Comparison of ENCODE assay signal across 24 cellular contexts in the genomic region with DNA sequence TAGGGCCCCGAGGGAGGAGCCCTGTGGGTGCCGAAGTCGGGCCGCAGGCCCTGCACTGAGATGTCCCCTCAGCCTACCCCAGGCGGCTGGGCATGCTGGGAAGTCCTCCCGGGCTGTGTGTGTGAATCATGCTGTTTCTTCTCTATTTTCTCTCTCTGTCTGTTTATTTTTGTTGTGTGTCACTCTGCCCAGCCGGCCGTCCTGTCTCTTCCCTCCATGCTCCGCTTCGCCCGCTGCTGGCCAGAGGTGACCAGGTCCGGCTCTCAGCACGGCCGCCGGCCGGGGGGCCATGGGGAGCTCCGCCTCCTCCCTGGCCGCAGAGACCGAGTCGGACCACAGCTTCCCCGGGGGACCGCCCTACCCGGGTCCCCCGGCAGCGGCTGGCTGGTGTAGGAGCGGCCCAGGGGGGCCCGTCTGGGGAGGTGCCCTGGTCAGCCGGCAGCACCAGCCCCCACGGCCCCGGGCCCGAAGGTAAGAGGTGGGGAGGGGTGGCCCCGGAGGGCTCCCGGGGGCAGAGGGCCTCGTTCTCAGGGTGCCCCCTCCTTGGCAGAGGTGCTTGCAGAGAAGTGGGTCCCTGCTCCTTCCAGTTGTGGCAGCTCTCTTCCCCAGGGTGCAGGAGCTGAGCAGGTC. TPM values are rescaled to one million over a fixed set of nuclear protein-coding genes. Genes with fewer than 3 reads are reported as not detected.
DNase-seq lines count a peak whose midpoint lies in the region; ATAC-seq, FAIRE-seq and TF ChIP-seq lines count a peak whose summit lies in the region.
"Had no signal": no experiment of that assay in that cellular context is flagged by ENCODE, and none has a peak within 500 bp of the region (broad histone marks: within the 10 kb centered on the region; RNA-seq: fewer than 3 reads in every experiment).

No MANE protein-coding gene starts in this region.

- H3K9me3 ChIP-seq in astrocyte (ENCODE audit: insufficient read depth, low read depth, low read length) (no peaks in the 10 kb centered on the region), BE2C (no peaks in the 10 kb centered on the region; the same call in 1 of the 2 replicates), mammary epithelial cell (replicated peaks; ENCODE audit: insufficient read depth, low read length) (no peaks in the 10 kb centered on the region)
- H3K9me3 ChIP-seq: tibial artery had no signal

- peaks cover 2% of the 10 kb centered on the region for H3K36me3 Mint-ChIP-seq in astrocyte (ENCODE audit: low read depth, unreplicated experiment)
- H3K36me3 Mint-ChIP-seq: T-cell had no signal

- H4K20me1 ChIP-seq in astrocyte (ENCODE audit: insufficient read depth, low read length): peaks cover 94% of the 10 kb centered on the region
- H4K20me1 ChIP-seq in mammary epithelial cell (ENCODE audit: insufficient read depth, low read length): peaks cover 15% of the 10 kb centered on the region

- no peak for DNase-seq in stimulated activated naive CD8-positive, alpha-beta T cell treated with anti-CD3 and anti-CD28 coated beads, Interleukin-15, amount 100 ng/mL, for 72 hours
- DNase-seq in stimulated activated naive CD8-positive, alpha-beta T cell treated with anti-CD3 and anti-CD28 coated beads, Interleukin-15, Interleukin-2, amounts not matched to agents 100 U/mL and 50 U/mL, for 24 hours: no peak
- DNase-seq in astrocyte (ENCODE audit: low read depth): peak; percentile 66
- peak; percentile 49 to 61 for DNase-seq in foreskin fibroblast
- no peak for DNase-seq in BE2C
- DNase-seq in stimulated activated CD4-positive, alpha-beta T cell treated with anti-CD3 and anti-CD28 coated beads, Interleukin-2, amount 100 ng/mL, for 24 hours: no peak
- no peak for DNase-seq in cardiac septum (ENCODE audit: low spot score)
- no peak for DNase-seq in mammary epithelial cell
- DNase-seq: activated naive CD4-positive, alpha-beta T cell treated with anti-CD3 and anti-CD28 coated beads, Interleukin-2, amount 10 ng/mL, durations not matched to agents 7 days and 5 days; CD4-positive, alpha-beta T cell; effector CD4-positive, alpha-beta T cell; naive thymus-derived CD4-positive, alpha-beta T cell; NCI-H2029; NCI-H446 treated with DMSO at 0.1 percent for 48 hours; Right ventricle myocardium superior; T-cell; tibial artery had no signal

- peaks cover 4% of the 10 kb centered on the region for H3K4me1 Mint-ChIP-seq in stimulated activated naive CD8-positive, alpha-beta T cell treated with anti-CD3 and anti-CD28 coated beads, Interleukin-15, amount 100 ng/mL, for 72 hours
- no peaks in the 10 kb centered on the region for H3K4me1 Mint-ChIP-seq in astrocyte (ENCODE audit: low read depth, unreplicated experiment)
- H3K4me1 Mint-ChIP-seq: IgD-negative memory B cell had no signal

- H2AFZ ChIP-seq in astrocyte (ENCODE audit: low read depth, low read length): no peak overlapping the region
- no peak overlapping the region for H2AFZ ChIP-seq in mammary epithelial cell (ENCODE audit: low read depth, low read length)

- in situ Hi-C loops in mammary epithelial cell (cut with MboI; ENCODE audit: low sequenced_read_pairs in 2 of 2): no loop called here

- dilution Hi-C loops in mammary epithelial cell (cut with HindIII; ENCODE audit: low sequenced_read_pairs): no loop called here

- H3K27ac ChIP-seq in astrocyte (ENCODE audit: low read depth, low read length) (peak overlapping the region; percentile 66), mammary epithelial cell (ENCODE audit: insufficient read depth, low read depth, low read length) (no peak overlapping the region)
- H3K27ac ChIP-seq: tibial artery had no signal

- FAIRE-seq in astrocyte (lab: Jason Lieb, UNC): no peak
- FAIRE-seq: A204.1, bronchial epithelial cell, GM18507, keratinocyte had no signal

- peak; percentile 55 for ATAC-seq in stimulated activated naive CD8-positive, alpha-beta T cell treated with anti-CD3 and anti-CD28 coated beads, Interleukin-15, amount 100 ng/mL, for 72 hours
- no peak for ATAC-seq in stimulated activated naive CD8-positive, alpha-beta T cell treated with anti-CD3 and anti-CD28 coated beads, Interleukin-15, Interleukin-2, amounts not matched to agents 100 U/mL and 50 U/mL, for 24 hours
- ATAC-seq: esophagus mucosa; naive thymus-derived CD4-positive, alpha-beta T cell; T-cell had no signal

- H3K4me1 ChIP-seq in astrocyte (ENCODE audit: insufficient read depth, low read length) (peaks cover 27% of the 10 kb centered on the region), BE2C (peaks cover 9% of the 10 kb centered on the region), mammary epithelial cell (ENCODE audit: insufficient read depth, low read length) (peaks cover 11% of the 10 kb centered on the region)

- H3K9ac ChIP-seq in astrocyte (ENCODE audit: low read length): peak overlapping the region; percentile 57
- no peak overlapping the region for H3K9ac ChIP-seq in mammary epithelial cell (ENCODE audit: insufficient read depth, low read length)

- TF ChIP-seq CTCF in astrocyte (IDR thresholded peaks at IDR 0.05; ENCODE audit: insufficient read depth, low read depth, low read length): no peak
- TF ChIP-seq CTCF in foreskin fibroblast (IDR thresholded peaks at IDR 0.05; ENCODE audit: low read depth, low read length): no peak
- TF ChIP-seq CTCF in BE2C (IDR thresholded peaks at IDR 0.05; ENCODE audit: low read depth, low read length): no peak
- TF ChIP-seq CTCF in mammary epithelial cell (conservative IDR thresholded peaks at IDR 0.05 in 1 of 2, IDR thresholded peaks at IDR 0.05 in 1 of 2; ENCODE audit: extremely low read depth in 1 of 2, insufficient read depth in 1 of 2, low read depth in 1 of 2, low read length in 2 of 2): no peak

- H3K27me3 Mint-ChIP-seq in stimulated activated naive CD8-positive, alpha-beta T cell treated with anti-CD3 and anti-CD28 coated beads, Interleukin-15, amount 100 ng/mL, for 72 hours: no peaks in the 10 kb centered on the region
- no peaks in the 10 kb centered on the region for H3K27me3 Mint-ChIP-seq in astrocyte (ENCODE audit: low read depth, unreplicated experiment)
- H3K27me3 Mint-ChIP-seq: activated naive CD4-positive, alpha-beta T cell treated with anti-CD3 and anti-CD28 coated beads, Interleukin-2, amount 10 ng/mL, durations not matched to agents 7 days and 5 days; CD4-positive, alpha-beta T cell; IgD-negative memory B cell; naive thymus-derived CD4-positive, alpha-beta T cell; T-cell had no signal

- no TSS peak for BruUV-seq in mammary epithelial cell (replicated peaks; lab: Mats Ljungman, UMichigan)

- no peaks in the 10 kb centered on the region for H3K36me3 ChIP-seq in astrocyte (ENCODE audit: insufficient read depth, low read length)
- peaks cover 50% of the 10 kb centered on the region for H3K36me3 ChIP-seq in BE2C
- H3K36me3 ChIP-seq in mammary epithelial cell (ENCODE audit: insufficient read depth, low read length): peaks cover 5% of the 10 kb centered on the region

- H3K4me3 Mint-ChIP-seq in stimulated activated naive CD8-positive, alpha-beta T cell treated with anti-CD3 and anti-CD28 coated beads, Interleukin-15, amount 100 ng/mL, for 72 hours: no peak overlapping the region
- H3K4me3 Mint-ChIP-seq in astrocyte (ENCODE audit: unreplicated experiment): no peak overlapping the region
- H3K4me3 Mint-ChIP-seq: activated naive CD4-positive, alpha-beta T cell treated with anti-CD3 and anti-CD28 coated beads, Interleukin-2, amount 10 ng/mL, durations not matched to agents 7 days and 5 days; CD4-positive, alpha-beta T cell; IgD-negative memory B cell; naive thymus-derived CD4-positive, alpha-beta T cell; T-cell had no signal

- CTCF ChIA-PET in mammary epithelial cell (lab: Charles Lee; ENCODE audit: low non-redundant PET): no interaction called here

- H3K79me2 ChIP-seq in astrocyte (ENCODE audit: insufficient read depth, low read length) (peaks cover 95% of the 10 kb centered on the region), mammary epithelial cell (ENCODE audit: insufficient read depth, low read length) (peaks cover 98% of the 10 kb centered on the region)

- H3K9me3 Mint-ChIP-seq in stimulated activated naive CD8-positive, alpha-beta T cell treated with anti-CD3 and anti-CD28 coated beads, Interleukin-15, amount 100 ng/mL, for 72 hours: no peaks in the 10 kb centered on the region
- no peaks in the 10 kb centered on the region for H3K9me3 Mint-ChIP-seq in astrocyte (ENCODE audit: unreplicated experiment)
- H3K9me3 Mint-ChIP-seq: activated naive CD4-positive, alpha-beta T cell treated with anti-CD3 and anti-CD28 coated beads, Interleukin-2, amount 10 ng/mL, durations not matched to agents 7 days and 5 days; CD4-positive, alpha-beta T cell; IgD-negative memory B cell; naive thymus-derived CD4-positive, alpha-beta T cell; T-cell had no signal

- H3K4me2 ChIP-seq in astrocyte (ENCODE audit: low read length) (peak overlapping the region; percentile 68), mammary epithelial cell (ENCODE audit: insufficient read depth, low read depth, low read length) (no peak overlapping the region)

- H3K4me3 ChIP-seq in astrocyte (ENCODE audit: insufficient read depth, low read depth, low read length): no peak overlapping the region
- H3K4me3 ChIP-seq in foreskin fibroblast (ENCODE audit: low read depth in 1 of 2, low read length in 2 of 2): no peak overlapping the region
- no peak overlapping the region for H3K4me3 ChIP-seq in BE2C (ENCODE audit: low read depth, low read length)
- no peak overlapping the region for H3K4me3 ChIP-seq in mammary epithelial cell (replicated peaks in 1 of 3; ENCODE audit: insufficient read depth in 1 of 3, low read depth in 2 of 3, low read length in 3 of 3)
- H3K4me3 ChIP-seq: tibial artery had no signal

- H3K27me3 ChIP-seq in astrocyte (ENCODE audit: insufficient read depth, low read length) (no peaks in the 10 kb centered on the region), BE2C (no peaks in the 10 kb centered on the region), mammary epithelial cell (ENCODE audit: insufficient read depth, low read length) (no peaks in the 10 kb centered on the region)
- H3K27me3 ChIP-seq: tibial artery had no signal

- 94% methylated on average over 19 of the region's 34 CpGs for WGBS in mammary epithelial cell (ENCODE audit: low coverage, missing lambda C conversion rate)

- H3K27ac Mint-ChIP-seq in stimulated activated naive CD8-positive, alpha-beta T cell treated with anti-CD3 and anti-CD28 coated beads, Interleukin-15, amount 100 ng/mL, for 72 hours: no peak overlapping the region
- H3K27ac Mint-ChIP-seq in astrocyte (ENCODE audit: unreplicated experiment): no peak overlapping the region
- H3K27ac Mint-ChIP-seq: activated naive CD4-positive, alpha-beta T cell treated with anti-CD3 and anti-CD28 coated beads, Interleukin-2, amount 10 ng/mL, durations not matched to agents 7 days and 5 days; CD4-positive, alpha-beta T cell; IgD-negative memory B cell; naive thymus-derived CD4-positive, alpha-beta T cell; T-cell had no signal

- intact Hi-C loops in cardiac septum (cut with DNase I): no loop called here
- intact Hi-C loops in mammary epithelial cell (cut with micrococcal nuclease): no loop called here

RNA-seq across cellular contexts. Expression of a gene that starts 12.5 kb away (rescaled TPM):
- total RNA-seq in astrocyte: 33.6 and 38.7 TPM in 2 replicates
- polyA plus RNA-seq in BE2C (2012; ENCODE audit: insufficient read depth, insufficient read length, low read depth): 198 TPM
- total RNA-seq in cardiac septum: 18.5 TPM
- 10 to 100 TPM; 32.8 to 58.5 TPM for total RNA-seq in mammary epithelial cell
- 18.9 TPM for polyA plus RNA-seq in mammary epithelial cell
- polyA minus RNA-seq in mammary epithelial cell: 10.6 TPM

RNA-seq across cellular contexts. Expression of a gene that starts 20.2 kb away (rescaled TPM):
- total RNA-seq in astrocyte (0.09 TPM in 1 of 2 replicates, not detected in the other), cardiac septum (not detected), mammary epithelial cell (not detected)
- 0.91 TPM for polyA plus RNA-seq in BE2C (2012; ENCODE audit: insufficient read depth, insufficient read length, low read depth)
- not detected for polyA plus RNA-seq in mammary epithelial cell
- not detected for polyA minus RNA-seq in mammary epithelial cell
- total RNA-seq: bronchial epithelial cell; CD4-positive, alpha-beta T cell; esophagus mucosa; lung microvascular endothelial cell; naive thymus-derived CD4-positive, alpha-beta T cell; Right ventricle myocardium superior; T-cell had no signal
- polyA plus RNA-seq: IgD-negative memory B cell; keratinocyte; naive thymus-derived CD4-positive, alpha-beta T cell had no signal

RNA-seq across cellular contexts. Expression of a gene that starts 26.8 kb away (rescaled TPM):
- total RNA-seq in astrocyte (0.50 and 0.73 TPM in 2 replicates), cardiac septum (0.30 TPM), mammary epithelial cell (under 1 TPM in 1 of 2 donors, not detected in 1; 0.17 TPM)
- polyA plus RNA-seq in BE2C (2012; ENCODE audit: insufficient read depth, insufficient read length, low read depth): 13.5 TPM
- polyA plus RNA-seq in mammary epithelial cell: 0.06 TPM
- polyA minus RNA-seq in mammary epithelial cell: not detected

RNA-seq across cellular contexts. Expression of a gene that starts 29.8 kb away (rescaled TPM):
- total RNA-seq in astrocyte (22.2 and 22.4 TPM in 2 replicates), cardiac septum (25.5 TPM), mammary epithelial cell (10 to 100 TPM; 24.7 to 45.5 TPM)
- polyA plus RNA-seq in BE2C (2012; ENCODE audit: insufficient read depth, insufficient read length, low read depth): 116 TPM
- 34.6 TPM for polyA plus RNA-seq in mammary epithelial cell
- 44.1 TPM for polyA minus RNA-seq in mammary epithelial cell

RNA-seq across cellular contexts. Expression of a gene that starts 49.9 kb away (rescaled TPM):
- 12.6 and 13.0 TPM in 2 replicates for total RNA-seq in astrocyte
- polyA plus RNA-seq in BE2C (2012; ENCODE audit: insufficient read depth, insufficient read length, low read depth): 21.3 TPM
- total RNA-seq in cardiac septum: 19.4 TPM
- total RNA-seq in mammary epithelial cell: 10 to 100 TPM; 11.3 to 19.9 TPM
- polyA plus RNA-seq in mammary epithelial cell: 6.4 TPM
- 2.7 TPM for polyA minus RNA-seq in mammary epithelial cell

Comparison
In these comparisons a context has a peak if more than half of its experiments do, and no peak if none do; other contexts are left out.
1. DNase-seq: peak in astrocyte (single experiment) and foreskin fibroblast (2 of 2); none in stimulated activated naive CD8-positive, alpha-beta T cell treated with anti-CD3 and anti-CD28 coated beads, Interleukin-15, amount 100 ng/mL, for 72 hours (0 of 2), stimulated activated naive CD8-positive, alpha-beta T cell treated with anti-CD3 and anti-CD28 coated beads, Interleukin-15, Interleukin-2, amounts not matched to agents 100 U/mL and 50 U/mL, for 24 hours (single experiment), BE2C (single experiment), stimulated activated CD4-positive, alpha-beta T cell treated with anti-CD3 and anti-CD28 coated beads, Interleukin-2, amount 100 ng/mL, for 24 hours (0 of 2), cardiac septum (single experiment) and mammary epithelial cell (single experiment).